ENCODE assay signal across 14 cellular contexts in the genomic region with DNA sequence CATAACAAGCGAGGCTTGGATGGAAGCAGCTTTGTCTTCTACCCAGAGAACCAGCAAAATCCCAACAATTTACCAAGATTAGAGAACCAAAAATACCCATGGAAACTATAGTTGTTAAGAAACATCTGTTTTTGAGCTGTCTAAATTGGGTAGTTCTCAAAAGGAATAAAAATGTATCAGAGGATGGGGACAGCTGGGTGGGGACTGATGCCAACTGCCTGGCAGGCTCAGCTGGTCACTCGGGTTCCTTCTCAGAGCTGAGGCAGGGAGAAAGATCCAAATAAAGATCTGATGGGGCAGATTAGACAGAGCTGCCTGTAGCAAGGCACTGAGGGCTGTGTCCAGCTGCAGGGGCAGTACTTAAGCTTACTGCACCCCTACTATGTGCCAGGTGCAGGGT.
DNase-seq lines count a peak whose midpoint lies in the region; ATAC-seq and TF ChIP-seq lines count a peak whose summit lies in the region.
"Had no signal": no experiment of that assay in that cellular context is flagged by ENCODE, and none has a peak within 500 bp of the region (broad histone marks: within the 10 kb centered on the region; RNA-seq: fewer than 3 reads in every experiment).

No MANE protein-coding gene starts in this region.

- peak overlapping the region; percentile 78 for H3K27ac ChIP-seq in temporal lobe (ENCODE audit: low read depth, low read length)
- H3K27ac ChIP-seq: SK-N-MC had no signal

- H3K27ac Mint-ChIP-seq in CD14-positive monocyte: no peak overlapping the region

- ATAC-seq in GM19452 (IDR thresholded peaks at IDR 0.05; ENCODE audit: unreplicated experiment): no peak

- TF ChIP-seq CTCF in CD14-positive monocyte (IDR thresholded peaks at IDR 0.05): no peak

- peaks cover 22 to 33% of the 10 kb centered on the region in 2 donors for H3K36me3 Mint-ChIP-seq in CD14-positive monocyte

- intact Hi-C loops in CD14-positive monocyte (cut with micrococcal nuclease): no loop called here

- H3K27me3 Mint-ChIP-seq in CD14-positive monocyte (ENCODE audit: low read depth in 3 of 3): no peaks in the 10 kb centered on the region

- H3K9me3 Mint-ChIP-seq in CD14-positive monocyte: peaks cover 0 to 10% (median 6%) of the 10 kb centered on the region in 7 donors

- no peak overlapping the region for H3K4me3 Mint-ChIP-seq in CD14-positive monocyte

- H3K4me1 Mint-ChIP-seq in CD14-positive monocyte: peaks cover 6% of the 10 kb centered on the region

- peak; percentile 2 for DNase-seq in HT-29 (ENCODE audit: low spot score)
- peak in 32 of 58 donors; percentile 5 to 73 (median 36) for DNase-seq in anterior cingulate cortex (lab: John Stamatoyannopoulos, UW)
- peak; percentile 6 for DNase-seq in mesenteric fat pad (ENCODE audit: low spot score)
- DNase-seq in NCI-H774 (lab: John Stamatoyannopoulos, UW): no peak
- no peak for DNase-seq in CD14-positive monocyte (ENCODE audit: low spot score)
- no peak for DNase-seq in NCI-H1930 (lab: John Stamatoyannopoulos, UW)
- DNase-seq: GOT3, MV-4-11, NCI-H1417 treated with DMSO at 0.1 percent for 48 hours, NCI-H2029 treated with DMSO at 0.1 percent for 48 hours, NCI-H69 had no signal

Comparison
In these comparisons a context has a peak if more than half of its experiments do, and no peak if none do; other contexts are left out.
1. DNase-seq: peak in HT-29 (single experiment), anterior cingulate cortex (32 of 58) and mesenteric fat pad (single experiment); none in NCI-H774 (single experiment), CD14-positive monocyte (single experiment) and NCI-H1930 (0 of 2).